In the genomic region with DNA sequence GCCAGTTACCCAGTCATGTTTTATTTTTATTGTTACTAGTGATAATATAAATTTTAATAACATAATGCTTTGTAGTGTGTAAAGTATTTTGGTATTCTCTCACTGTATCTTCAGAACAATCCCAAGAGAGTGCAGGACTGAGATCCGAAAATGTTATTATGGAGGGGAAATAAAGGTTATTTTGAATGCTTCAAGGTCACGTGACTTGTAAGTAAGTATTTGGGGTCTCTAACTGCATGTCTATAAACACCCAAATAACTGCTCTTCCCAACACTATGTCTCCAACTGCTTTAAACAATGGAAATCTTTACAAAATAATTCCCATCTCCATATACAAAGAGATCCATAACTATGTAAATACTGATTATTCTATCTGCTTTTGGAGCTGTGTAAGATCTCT, we compare ENCODE assay signal across 2 cellular contexts.
TF ChIP-seq lines count a peak whose summit lies in the region.

No MANE protein-coding gene starts in this region.

TF ChIP-seq in HepG2, 621 proteins besides CTCF, POLR2A, EP300 and RAD21:
- TF ChIP-seq, protein P1, sequence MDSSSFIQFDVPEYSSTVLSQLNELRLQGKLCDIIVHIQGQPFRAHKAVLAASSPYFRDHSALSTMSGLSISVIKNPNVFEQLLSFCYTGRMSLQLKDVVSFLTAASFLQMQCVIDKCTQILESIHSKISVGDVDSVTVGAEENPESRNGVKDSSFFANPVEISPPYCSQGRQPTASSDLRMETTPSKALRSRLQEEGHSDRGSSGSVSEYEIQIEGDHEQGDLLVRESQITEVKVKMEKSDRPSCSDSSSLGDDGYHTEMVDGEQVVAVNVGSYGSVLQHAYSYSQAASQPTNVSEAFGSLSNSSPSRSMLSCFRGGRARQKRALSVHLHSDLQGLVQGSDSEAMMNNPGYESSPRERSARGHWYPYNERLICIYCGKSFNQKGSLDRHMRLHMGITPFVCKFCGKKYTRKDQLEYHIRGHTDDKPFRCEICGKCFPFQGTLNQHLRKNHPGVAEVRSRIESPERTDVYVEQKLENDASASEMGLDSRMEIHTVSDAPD (CRISPR knock-in tag; IDR thresholded peaks at IDR 0.05) = no peak
- TF ChIP-seq, protein P2, sequence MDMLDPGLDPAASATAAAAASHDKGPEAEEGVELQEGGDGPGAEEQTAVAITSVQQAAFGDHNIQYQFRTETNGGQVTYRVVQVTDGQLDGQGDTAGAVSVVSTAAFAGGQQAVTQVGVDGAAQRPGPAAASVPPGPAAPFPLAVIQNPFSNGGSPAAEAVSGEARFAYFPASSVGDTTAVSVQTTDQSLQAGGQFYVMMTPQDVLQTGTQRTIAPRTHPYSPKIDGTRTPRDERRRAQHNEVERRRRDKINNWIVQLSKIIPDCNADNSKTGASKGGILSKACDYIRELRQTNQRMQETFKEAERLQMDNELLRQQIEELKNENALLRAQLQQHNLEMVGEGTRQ (IDR thresholded peaks at IDR 0.05; ENCODE audit: low read depth, low read length) = peak; percentile 43
- TF ChIP-seq, protein P2 (CRISPR knock-in tag; IDR thresholded peaks at IDR 0.05; ENCODE audit: borderline replicate concordance) = no peak
- TF ChIP-seq, protein P3, sequence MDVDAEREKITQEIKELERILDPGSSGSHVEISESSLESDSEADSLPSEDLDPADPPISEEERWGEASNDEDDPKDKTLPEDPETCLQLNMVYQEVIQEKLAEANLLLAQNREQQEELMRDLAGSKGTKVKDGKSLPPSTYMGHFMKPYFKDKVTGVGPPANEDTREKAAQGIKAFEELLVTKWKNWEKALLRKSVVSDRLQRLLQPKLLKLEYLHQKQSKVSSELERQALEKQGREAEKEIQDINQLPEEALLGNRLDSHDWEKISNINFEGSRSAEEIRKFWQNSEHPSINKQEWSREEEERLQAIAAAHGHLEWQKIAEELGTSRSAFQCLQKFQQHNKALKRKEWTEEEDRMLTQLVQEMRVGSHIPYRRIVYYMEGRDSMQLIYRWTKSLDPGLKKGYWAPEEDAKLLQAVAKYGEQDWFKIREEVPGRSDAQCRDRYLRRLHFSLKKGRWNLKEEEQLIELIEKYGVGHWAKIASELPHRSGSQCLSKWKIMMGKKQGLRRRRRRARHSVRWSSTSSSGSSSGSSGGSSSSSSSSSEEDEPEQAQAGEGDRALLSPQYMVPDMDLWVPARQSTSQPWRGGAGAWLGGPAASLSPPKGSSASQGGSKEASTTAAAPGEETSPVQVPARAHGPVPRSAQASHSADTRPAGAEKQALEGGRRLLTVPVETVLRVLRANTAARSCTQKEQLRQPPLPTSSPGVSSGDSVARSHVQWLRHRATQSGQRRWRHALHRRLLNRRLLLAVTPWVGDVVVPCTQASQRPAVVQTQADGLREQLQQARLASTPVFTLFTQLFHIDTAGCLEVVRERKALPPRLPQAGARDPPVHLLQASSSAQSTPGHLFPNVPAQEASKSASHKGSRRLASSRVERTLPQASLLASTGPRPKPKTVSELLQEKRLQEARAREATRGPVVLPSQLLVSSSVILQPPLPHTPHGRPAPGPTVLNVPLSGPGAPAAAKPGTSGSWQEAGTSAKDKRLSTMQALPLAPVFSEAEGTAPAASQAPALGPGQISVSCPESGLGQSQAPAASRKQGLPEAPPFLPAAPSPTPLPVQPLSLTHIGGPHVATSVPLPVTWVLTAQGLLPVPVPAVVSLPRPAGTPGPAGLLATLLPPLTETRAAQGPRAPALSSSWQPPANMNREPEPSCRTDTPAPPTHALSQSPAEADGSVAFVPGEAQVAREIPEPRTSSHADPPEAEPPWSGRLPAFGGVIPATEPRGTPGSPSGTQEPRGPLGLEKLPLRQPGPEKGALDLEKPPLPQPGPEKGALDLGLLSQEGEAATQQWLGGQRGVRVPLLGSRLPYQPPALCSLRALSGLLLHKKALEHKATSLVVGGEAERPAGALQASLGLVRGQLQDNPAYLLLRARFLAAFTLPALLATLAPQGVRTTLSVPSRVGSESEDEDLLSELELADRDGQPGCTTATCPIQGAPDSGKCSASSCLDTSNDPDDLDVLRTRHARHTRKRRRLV (CRISPR knock-in tag; IDR thresholded peaks at IDR 0.05) = no peak
- TF ChIP-seq PLRG1 (conservative IDR thresholded peaks at IDR 0.05) (no peak), RAD51 (IDR thresholded peaks at IDR 0.05; ENCODE audit: borderline replicate concordance) (peak; percentile 59; the same call in 1 of the 2 replicates), ZNF484 (CRISPR knock-in tag; IDR thresholded peaks at IDR 0.05; ENCODE audit: borderline replicate concordance, low read depth) (no peak)
- TF ChIP-seq, protein P4, sequence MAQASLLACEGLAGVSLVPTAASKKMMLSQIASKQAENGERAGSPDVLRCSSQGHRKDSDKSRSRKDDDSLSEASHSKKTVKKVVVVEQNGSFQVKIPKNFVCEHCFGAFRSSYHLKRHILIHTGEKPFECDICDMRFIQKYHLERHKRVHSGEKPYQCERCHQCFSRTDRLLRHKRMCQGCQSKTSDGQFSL (CRISPR knock-in tag; IDR thresholded peaks at IDR 0.05) = no peak

TF ChIP-seq in K562, 482 proteins besides CTCF, POLR2A, EP300 and RAD21:
- TF ChIP-seq, protein P5, sequence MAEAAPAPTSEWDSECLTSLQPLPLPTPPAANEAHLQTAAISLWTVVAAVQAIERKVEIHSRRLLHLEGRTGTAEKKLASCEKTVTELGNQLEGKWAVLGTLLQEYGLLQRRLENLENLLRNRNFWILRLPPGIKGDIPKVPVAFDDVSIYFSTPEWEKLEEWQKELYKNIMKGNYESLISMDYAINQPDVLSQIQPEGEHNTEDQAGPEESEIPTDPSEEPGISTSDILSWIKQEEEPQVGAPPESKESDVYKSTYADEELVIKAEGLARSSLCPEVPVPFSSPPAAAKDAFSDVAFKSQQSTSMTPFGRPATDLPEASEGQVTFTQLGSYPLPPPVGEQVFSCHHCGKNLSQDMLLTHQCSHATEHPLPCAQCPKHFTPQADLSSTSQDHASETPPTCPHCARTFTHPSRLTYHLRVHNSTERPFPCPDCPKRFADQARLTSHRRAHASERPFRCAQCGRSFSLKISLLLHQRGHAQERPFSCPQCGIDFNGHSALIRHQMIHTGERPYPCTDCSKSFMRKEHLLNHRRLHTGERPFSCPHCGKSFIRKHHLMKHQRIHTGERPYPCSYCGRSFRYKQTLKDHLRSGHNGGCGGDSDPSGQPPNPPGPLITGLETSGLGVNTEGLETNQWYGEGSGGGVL (CRISPR knock-in tag; IDR thresholded peaks at IDR 0.05) = no peak
- TF ChIP-seq ZNF274 (IDR thresholded peaks at IDR 0.05; ENCODE audit: borderline replicate concordance, low read depth, low read length) = no peak
- no peak for TF ChIP-seq NR4A1 (CRISPR knock-in tag; IDR thresholded peaks at IDR 0.05)
- TF ChIP-seq NR4A1 (tag; IDR thresholded peaks at IDR 0.05) = no peak
- peak; percentile 72 for TF ChIP-seq RAD51 (IDR thresholded peaks at IDR 0.05; ENCODE audit: borderline replicate concordance, low read depth)
- TF ChIP-seq, protein P6, sequence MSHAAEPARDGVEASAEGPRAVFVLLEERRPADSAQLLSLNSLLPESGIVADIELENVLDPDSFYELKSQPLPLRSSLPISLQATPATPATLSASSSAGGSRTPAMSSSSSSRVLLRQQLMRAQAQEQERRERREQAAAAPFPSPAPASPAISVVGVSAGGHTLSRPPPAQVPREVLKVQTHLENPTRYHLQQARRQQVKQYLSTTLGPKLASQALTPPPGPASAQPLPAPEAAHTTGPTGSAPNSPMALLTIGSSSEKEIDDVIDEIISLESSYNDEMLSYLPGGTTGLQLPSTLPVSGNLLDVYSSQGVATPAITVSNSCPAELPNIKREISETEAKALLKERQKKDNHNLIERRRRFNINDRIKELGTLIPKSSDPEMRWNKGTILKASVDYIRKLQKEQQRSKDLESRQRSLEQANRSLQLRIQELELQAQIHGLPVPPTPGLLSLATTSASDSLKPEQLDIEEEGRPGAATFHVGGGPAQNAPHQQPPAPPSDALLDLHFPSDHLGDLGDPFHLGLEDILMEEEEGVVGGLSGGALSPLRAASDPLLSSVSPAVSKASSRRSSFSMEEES (CRISPR knock-in tag; IDR thresholded peaks at IDR 0.05) = peak; percentile 87
- TF ChIP-seq, protein P7, sequence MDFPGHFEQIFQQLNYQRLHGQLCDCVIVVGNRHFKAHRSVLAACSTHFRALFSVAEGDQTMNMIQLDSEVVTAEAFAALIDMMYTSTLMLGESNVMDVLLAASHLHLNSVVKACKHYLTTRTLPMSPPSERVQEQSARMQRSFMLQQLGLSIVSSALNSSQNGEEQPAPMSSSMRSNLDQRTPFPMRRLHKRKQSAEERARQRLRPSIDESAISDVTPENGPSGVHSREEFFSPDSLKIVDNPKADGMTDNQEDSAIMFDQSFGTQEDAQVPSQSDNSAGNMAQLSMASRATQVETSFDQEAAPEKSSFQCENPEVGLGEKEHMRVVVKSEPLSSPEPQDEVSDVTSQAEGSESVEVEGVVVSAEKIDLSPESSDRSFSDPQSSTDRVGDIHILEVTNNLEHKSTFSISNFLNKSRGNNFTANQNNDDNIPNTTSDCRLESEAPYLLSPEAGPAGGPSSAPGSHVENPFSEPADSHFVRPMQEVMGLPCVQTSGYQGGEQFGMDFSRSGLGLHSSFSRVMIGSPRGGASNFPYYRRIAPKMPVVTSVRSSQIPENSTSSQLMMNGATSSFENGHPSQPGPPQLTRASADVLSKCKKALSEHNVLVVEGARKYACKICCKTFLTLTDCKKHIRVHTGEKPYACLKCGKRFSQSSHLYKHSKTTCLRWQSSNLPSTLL (IDR thresholded peaks at IDR 0.05) = no peak
- TF ChIP-seq ATF1 (CRISPR knock-in tag; IDR thresholded peaks at IDR 0.05) = no peak
- no peak for TF ChIP-seq ATF1 (tag; IDR thresholded peaks at IDR 0.05)
- TF ChIP-seq HNRNPLL (IDR thresholded peaks at IDR 0.05; ENCODE audit: low read depth, low read length, poor library complexity, severe bottlenecking) = no peak
- TF ChIP-seq NFRKB (IDR thresholded peaks at IDR 0.05; ENCODE audit: low read depth) = no peak
- TF ChIP-seq ATF7 (IDR thresholded peaks at IDR 0.05) = no peak
- TF ChIP-seq COPS2 (conservative IDR thresholded peaks at IDR 0.05) = no peak
- no peak for TF ChIP-seq ZNF165 (CRISPR knock-in tag; IDR thresholded peaks at IDR 0.05; ENCODE audit: borderline replicate concordance)
- no peak for TF ChIP-seq ZFP36 (IDR thresholded peaks at IDR 0.05; ENCODE audit: low read depth, low read length, partially characterized antibody)
- no peak for TF ChIP-seq HDAC8 (tag; IDR thresholded peaks at IDR 0.05)
- TF ChIP-seq, protein P8, sequence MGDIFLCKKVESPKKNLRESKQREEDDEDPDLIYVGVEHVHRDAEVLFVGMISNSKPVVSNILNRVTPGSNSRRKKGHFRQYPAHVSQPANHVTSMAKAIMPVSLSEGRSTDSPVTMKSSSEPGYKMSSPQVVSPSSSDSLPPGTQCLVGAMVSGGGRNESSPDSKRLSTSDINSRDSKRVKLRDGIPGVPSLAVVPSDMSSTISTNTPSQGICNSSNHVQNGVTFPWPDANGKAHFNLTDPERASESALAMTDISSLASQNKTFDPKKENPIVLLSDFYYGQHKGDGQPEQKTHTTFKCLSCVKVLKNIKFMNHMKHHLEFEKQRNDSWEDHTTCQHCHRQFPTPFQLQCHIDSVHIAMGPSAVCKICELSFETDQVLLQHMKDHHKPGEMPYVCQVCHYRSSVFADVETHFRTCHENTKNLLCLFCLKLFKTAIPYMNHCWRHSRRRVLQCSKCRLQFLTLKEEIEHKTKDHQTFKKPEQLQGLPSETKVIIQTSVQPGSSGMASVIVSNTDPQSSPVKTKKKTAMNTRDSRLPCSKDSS (IDR thresholded peaks at IDR 0.05; ENCODE audit: low read depth, partially characterized antibody) = no peak
TF ChIP-seq in K562: peak in this region for 2.
